ENCODE assay signal across 8 cellular contexts in genomic region chr1:6343506-6344405, GRCh38. TPM values are rescaled to one million over a fixed set of nuclear protein-coding genes. Genes with fewer than 3 reads are reported as not detected.
A peak's percentile ranks its signal among the peaks of the same experiment; 100 is the strongest.
DNase-seq lines count a peak whose midpoint lies in the region; ATAC-seq and TF ChIP-seq lines count a peak whose summit lies in the region.

No MANE protein-coding gene starts in this region.

- H3K27me3 Mint-ChIP-seq in activated CD4-positive, alpha-beta memory T cell treated with anti-CD3 and anti-CD28 coated beads for 36 hours = no peaks in the 10 kb centered on the region
- H3K27me3 Mint-ChIP-seq in mesothelial cell of epicardium (ENCODE audit: low read depth) = no peaks in the 10 kb centered on the region

- DNase-seq in Ammon's horn (ENCODE audit: low spot score) = peak; percentile 66
- peak; percentile 74 to 87 for DNase-seq in NCI-H446 (lab: John Stamatoyannopoulos, UW)
- DNase-seq in activated CD4-positive, alpha-beta memory T cell treated with anti-CD3 and anti-CD28 coated beads for 36 hours = peak; percentile 76
- DNase-seq in effector memory CD4-positive, alpha-beta T cell = peak in 2 of 3 donors; percentile 24 to 35
- DNase-seq in mesothelial cell of epicardium (ENCODE audit: low spot score in 2 of 2, unreplicated experiment in 2 of 2) = peak; percentile 53 to 86
- peak; percentile 76 for DNase-seq in stomach
- no peak for DNase-seq in mesenteric fat pad (ENCODE audit: low spot score)

- no peak overlapping the region for H3K4me3 ChIP-seq in effector memory CD4-positive, alpha-beta T cell (ENCODE audit: insufficient read depth, low read depth, low read length, poor library complexity, severe bottlenecking)
- no peak overlapping the region for H3K4me3 ChIP-seq in stomach

- WGBS in stomach, 5 donors = 46 to 55% (median 48%) methylated on average over 15 to 17 of the region's 17 CpGs

- H3K9me3 ChIP-seq in effector memory CD4-positive, alpha-beta T cell (ENCODE audit: control insufficient read depth, low read length) = no peaks in the 10 kb centered on the region
- H3K9me3 ChIP-seq in stomach = no peaks in the 10 kb centered on the region

- H3K36me3 ChIP-seq in effector memory CD4-positive, alpha-beta T cell (ENCODE audit: control insufficient read depth, insufficient read depth, low read length) = no peaks in the 10 kb centered on the region
- H3K36me3 ChIP-seq in stomach = peaks cover 0 to 7% (median 6%) of the 10 kb centered on the region in 4 donors

- TF ChIP-seq POLR2A in stomach (IDR thresholded peaks at IDR 0.05) = no peak

- POLR2A ChIA-PET in activated CD4-positive, alpha-beta memory T cell treated with anti-CD3 and anti-CD28 coated beads for 36 hours (lab: Charles Lee) = no interaction called here

- no peak overlapping the region for H3K4me3 Mint-ChIP-seq in activated CD4-positive, alpha-beta memory T cell treated with anti-CD3 and anti-CD28 coated beads for 36 hours
- H3K4me3 Mint-ChIP-seq in mesothelial cell of epicardium = no peak overlapping the region

- CTCF ChIA-PET in activated CD4-positive, alpha-beta memory T cell treated with anti-CD3 and anti-CD28 coated beads for 36 hours (lab: Charles Lee) = interaction anchor here (1.0 to 2.9 kb wide), 7 partner anchors 19 to 105 kb away, joined by 3 to 23 read pairs (median 4); no protein-coding TSS in a partner anchor

- intact Hi-C loops in activated CD4-positive, alpha-beta memory T cell treated with anti-CD3 and anti-CD28 coated beads for 36 hours (cut with micrococcal nuclease) = loop anchor here (1.0 kb wide), 1 partner anchor 97 kb away; no protein-coding TSS in a partner anchor
- intact Hi-C loops in stomach (cut with DNase I; ENCODE audit: low total_unique reads) = loop anchor here (5.0 kb wide), 1 partner anchor 96 kb away; no protein-coding TSS in a partner anchor

- no peaks in the 10 kb centered on the region for H3K9me3 Mint-ChIP-seq in activated CD4-positive, alpha-beta memory T cell treated with anti-CD3 and anti-CD28 coated beads for 36 hours
- H3K9me3 Mint-ChIP-seq in mesothelial cell of epicardium = no peaks in the 10 kb centered on the region

- peaks cover 11% of the 10 kb centered on the region for H3K4me1 ChIP-seq in effector memory CD4-positive, alpha-beta T cell (ENCODE audit: control insufficient read depth, insufficient read depth, low read length, poor library complexity, severe bottlenecking)
- H3K4me1 ChIP-seq in stomach = peaks cover 0 to 18% (median 13%) of the 10 kb centered on the region in 4 donors

- no peak for TF ChIP-seq EP300 in stomach (IDR thresholded peaks at IDR 0.05)

- H3K27ac ChIP-seq in effector memory CD4-positive, alpha-beta T cell (ENCODE audit: insufficient read depth, low read length, poor library complexity, severe bottlenecking) = no peak overlapping the region
- no peak overlapping the region for H3K27ac ChIP-seq in stomach

- H3K4me1 Mint-ChIP-seq in activated CD4-positive, alpha-beta memory T cell treated with anti-CD3 and anti-CD28 coated beads for 36 hours (ENCODE audit: low read depth) = peaks cover 10% of the 10 kb centered on the region
- no peaks in the 10 kb centered on the region for H3K4me1 Mint-ChIP-seq in mesothelial cell of epicardium

- TF ChIP-seq CTCF in mesothelial cell of epicardium (IDR thresholded peaks at IDR 0.05; ENCODE audit: unreplicated experiment) = peak; percentile 84
- TF ChIP-seq CTCF in stomach (IDR thresholded peaks at IDR 0.05) = peak in 5 of 7 experiments; percentile 79 to 91 (median 87)

- H3K27me3 ChIP-seq in effector memory CD4-positive, alpha-beta T cell (replicated peaks; ENCODE audit: control insufficient read depth, insufficient read depth, low read length, poor library complexity, severe bottlenecking) = no peaks in the 10 kb centered on the region
- no peaks in the 10 kb centered on the region for H3K27me3 ChIP-seq in stomach

- no peak overlapping the region for H3K27ac Mint-ChIP-seq in activated CD4-positive, alpha-beta memory T cell treated with anti-CD3 and anti-CD28 coated beads for 36 hours
- H3K27ac Mint-ChIP-seq in mesothelial cell of epicardium = no peak overlapping the region

- ATAC-seq in GM19351 (IDR thresholded peaks at IDR 0.05; ENCODE audit: unreplicated experiment) = peak; percentile 76

- no peaks in the 10 kb centered on the region for H3K36me3 Mint-ChIP-seq in activated CD4-positive, alpha-beta memory T cell treated with anti-CD3 and anti-CD28 coated beads for 36 hours
- no peaks in the 10 kb centered on the region for H3K36me3 Mint-ChIP-seq in mesothelial cell of epicardium

RNA-seq across cellular contexts. Expression of gene ACOT7, which starts 49.8 kb away (rescaled TPM):
- total RNA-seq in activated CD4-positive, alpha-beta memory T cell treated with anti-CD3 and anti-CD28 coated beads for 36 hours = 10 to 100 TPM; 93.8 to 94.6 TPM
- 17.4 to 21.3 TPM (median 20.3 TPM) in 3 replicates for total RNA-seq in mesothelial cell of epicardium
- 10 to 100 TPM in 3 of 5 donors, 1 to 10 TPM in 1, not detected in 1; 9.4 to 69.8 (median 22.6) TPM for total RNA-seq in stomach
- polyA plus RNA-seq in stomach = 10 to 100 TPM; 17.7 to 26.3 (median 19.4) TPM
- 9.6 TPM for total RNA-seq in mesenteric fat pad
